ENCODE assay signal across 28 cellular contexts in the genomic region with DNA sequence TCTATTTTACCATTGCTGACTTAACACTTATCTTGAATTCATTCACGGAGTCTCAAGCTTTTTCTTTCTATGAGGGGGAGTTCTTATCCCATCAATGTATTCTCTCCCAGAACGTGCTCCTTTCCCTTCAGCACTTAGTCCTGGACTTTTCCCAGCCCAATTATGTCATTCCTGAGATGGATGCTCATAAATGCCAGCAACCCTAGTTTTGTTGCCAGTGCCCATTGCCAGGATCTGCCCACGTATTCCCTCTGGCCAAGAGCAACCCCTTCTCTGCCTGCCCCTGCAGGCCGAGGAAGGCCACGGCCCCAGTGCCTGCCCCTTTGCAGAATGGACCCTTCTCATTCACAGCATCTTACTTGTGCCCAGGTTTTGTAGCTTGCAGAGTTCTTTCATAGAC.
DNase-seq lines count a peak whose midpoint lies in the region; ATAC-seq, FAIRE-seq and TF ChIP-seq lines count a peak whose summit lies in the region.
"Had no signal": no experiment of that assay in that cellular context is flagged by ENCODE, and none has a peak within 500 bp of the region (broad histone marks: within the 10 kb centered on the region; RNA-seq: fewer than 3 reads in every experiment).

No MANE protein-coding gene starts in this region.

- no peak for TF ChIP-seq CTCF in liver (IDR thresholded peaks at IDR 0.05; ENCODE audit: low read depth, low read length, missing input control)
- TF ChIP-seq CTCF in HepG2 (CRISPR knock-in tag; IDR thresholded peaks at IDR 0.05): no peak
- no peak for TF ChIP-seq CTCF in keratinocyte (optimal IDR thresholded peaks at IDR 0.05 in 1 of 3, IDR thresholded peaks at IDR 0.05 in 1 of 3, conservative IDR thresholded peaks at IDR 0.05 in 1 of 3; ENCODE audit: extremely low read depth in 1 of 3, insufficient read depth in 2 of 3, low read length in 3 of 3)

- no peaks in the 10 kb centered on the region for H3K27me3 ChIP-seq in liver (ENCODE audit: control insufficient read depth in 4 of 4, insufficient read depth in 4 of 4, low read length in 3 of 4)
- H3K27me3 ChIP-seq in HepG2 (ENCODE audit: control insufficient read depth in 1 of 2, insufficient read depth in 2 of 2, low read length in 2 of 2): peaks cover 0 to 5% of the 10 kb centered on the region in 2 experiments; a peak in 2 of 5 replicates
- no peaks in the 10 kb centered on the region for H3K27me3 ChIP-seq in keratinocyte (ENCODE audit: control insufficient read depth, extremely low read depth, insufficient read depth, low read length)
- H3K27me3 ChIP-seq: left lung, tibial nerve had no signal

- H3K4me2 ChIP-seq in HepG2 (ENCODE audit: low read depth, low read length) (no peak overlapping the region), keratinocyte (ENCODE audit: control insufficient read depth, extremely low read depth, insufficient read depth, low read depth, low read length) (no peak overlapping the region)

- no peaks in the 10 kb centered on the region for H3K79me2 ChIP-seq in HepG2 (ENCODE audit: insufficient read depth, low read length)
- no peaks in the 10 kb centered on the region for H3K79me2 ChIP-seq in keratinocyte (ENCODE audit: control insufficient read depth, insufficient read depth, low read length)

- H3K4me1 ChIP-seq in liver (ENCODE audit: control insufficient read depth in 4 of 4, insufficient read depth in 4 of 4, low read length in 3 of 4): peaks cover 3 to 15% (median 5%) of the 10 kb centered on the region in 4 donors
- peaks cover 10% of the 10 kb centered on the region; the same call in 1 of the 2 replicates for H3K4me1 ChIP-seq in HepG2 (ENCODE audit: insufficient read depth, low read length)
- peaks cover 13% of the 10 kb centered on the region for H3K4me1 ChIP-seq in keratinocyte (ENCODE audit: control insufficient read depth, extremely low read depth, insufficient read depth, low read length)
- H3K4me1 ChIP-seq: left lung had no signal

- TF ChIP-seq RAD21 in liver (IDR thresholded peaks at IDR 0.05) (no peak), HepG2 (CRISPR knock-in tag; IDR thresholded peaks at IDR 0.05) (no peak)

- H3K4me1 Mint-ChIP-seq in stimulated activated naive CD8-positive, alpha-beta T cell treated with anti-CD3 and anti-CD28 coated beads, Interleukin-15, amount 100 ng/mL, for 72 hours: no peaks in the 10 kb centered on the region
- H3K4me1 Mint-ChIP-seq: CD4-positive, alpha-beta memory T cell; immature natural killer cell; neural crest cell had no signal

- no peak overlapping the region for H3K4me3 Mint-ChIP-seq in stimulated activated naive CD8-positive, alpha-beta T cell treated with anti-CD3 and anti-CD28 coated beads, Interleukin-15, amount 100 ng/mL, for 72 hours
- H3K4me3 Mint-ChIP-seq: CD4-positive, alpha-beta memory T cell; immature natural killer cell; neural crest cell had no signal

- intact Hi-C loops in HepG2 (cut with micrococcal nuclease; ENCODE audit: unreplicated experiment): no loop called here

- H2AFZ ChIP-seq in HepG2 (ENCODE audit: low read length) (no peak overlapping the region), keratinocyte (ENCODE audit: control insufficient read depth, low read length) (no peak overlapping the region)

- H3K36me3 ChIP-seq in liver (ENCODE audit: control insufficient read depth in 4 of 4, insufficient read depth in 3 of 4, low read depth in 1 of 4, low read length in 3 of 4) (no peaks in the 10 kb centered on the region), HepG2 (replicated peaks in 1 of 2; ENCODE audit: control insufficient read depth in 1 of 2, insufficient read depth in 2 of 2, low read length in 2 of 2) (no peaks in the 10 kb centered on the region), keratinocyte (ENCODE audit: control insufficient read depth in 2 of 2, extremely low read depth in 1 of 2, insufficient read depth in 2 of 2, low read length in 2 of 2) (no peaks in the 10 kb centered on the region)
- H3K36me3 ChIP-seq: left lung, tibial nerve, WERI-Rb-1 had no signal

- FAIRE-seq in HepG2 (lab: Jason Lieb, UNC) (no peak), keratinocyte (lab: Jason Lieb, UNC) (peak; percentile 17)

- CTCF ChIA-PET in HepG2 (lab: Yijun Ruan, JAX; ENCODE audit: low intra/inter-chr PET ratio, low total read pairs): no interaction called here

- TF ChIP-seq POLR2A in HepG2 (IDR thresholded peaks at IDR 0.05; ENCODE audit: insufficient read depth in 1 of 2, low read depth in 2 of 2, low read length in 2 of 2): no peak

- no TSS peak for BruUV-seq in HepG2 (replicated peaks; lab: Mats Ljungman, UMichigan)

- H3K9ac ChIP-seq in liver (ENCODE audit: low read depth in 1 of 2, low read length in 2 of 2) (no peak overlapping the region), HepG2 (ENCODE audit: insufficient read depth, low read depth, low read length) (no peak overlapping the region), keratinocyte (ENCODE audit: control insufficient read depth, extremely low read depth, insufficient read depth, low read length) (no peak overlapping the region)

- 44% methylated on average over 5 of the region's 5 CpGs for WGBS in liver
- 28% methylated on average over 5 of the region's 5 CpGs for WGBS in HepG2 (ENCODE audit: low lambda C conversion rate)

- H4K20me1 ChIP-seq in HepG2 (ENCODE audit: insufficient read depth, low read length): no peaks in the 10 kb centered on the region
- no peaks in the 10 kb centered on the region for H4K20me1 ChIP-seq in keratinocyte (ENCODE audit: control insufficient read depth, extremely low read depth, insufficient read depth, low read length)

- H3K9me3 Mint-ChIP-seq in stimulated activated naive CD8-positive, alpha-beta T cell treated with anti-CD3 and anti-CD28 coated beads, Interleukin-15, amount 100 ng/mL, for 72 hours: no peaks in the 10 kb centered on the region
- H3K9me3 Mint-ChIP-seq: activated T-helper 2 cell treated with anti-CD3 and anti-CD28 coated beads, Interferon-gamma antibody, Interleukin-2, Interleukin-4, amounts not matched to agents 10 μg/mL and 5 μg/mL and 100 μg/mL, durations not matched to agents 14 hours and 24 hours and 36 hours; CD4-positive, alpha-beta memory T cell had no signal

- TF ChIP-seq EP300 in HepG2 (IDR thresholded peaks at IDR 0.05; ENCODE audit: low read depth in 2 of 2, low read length in 2 of 2) (no peak), HepG2 (CRISPR knock-in tag; IDR thresholded peaks at IDR 0.05; ENCODE audit: borderline replicate concordance) (no peak)

- H3K4me3 ChIP-seq in liver (ENCODE audit: low read depth in 1 of 3, low read length in 3 of 3) (no peak overlapping the region), HepG2 (replicated peaks in 1 of 3; ENCODE audit: insufficient read depth in 1 of 3, low read depth in 2 of 3, low read length in 3 of 3) (no peak overlapping the region), keratinocyte (ENCODE audit: control insufficient read depth in 2 of 3, extremely low read depth in 1 of 3, insufficient read depth in 2 of 3, low read depth in 1 of 3, low read length in 3 of 3) (no peak overlapping the region)
- H3K4me3 ChIP-seq: left lung, tibial nerve had no signal

- H3K9me1 ChIP-seq in keratinocyte (ENCODE audit: control insufficient read depth, extremely low read depth, insufficient read depth, low read length): no peaks in the 10 kb centered on the region

- H3K27ac ChIP-seq in liver (ENCODE audit: low read depth in 1 of 2, low read length in 2 of 2) (no peak overlapping the region), HepG2 (ENCODE audit: extremely low read length, insufficient read depth, low read length) (no peak overlapping the region), keratinocyte (ENCODE audit: control insufficient read depth, insufficient read depth, low read length) (no peak overlapping the region)
- H3K27ac ChIP-seq: left lung, tibial nerve, WERI-Rb-1 had no signal

- in situ Hi-C loops in HepG2 (cut with HindIII; ENCODE audit: extremely low pct_ligation_motif_present, low pct_unique_long_range_greater_than_20kb): no loop called here

- H3K27ac Mint-ChIP-seq in stimulated activated naive CD8-positive, alpha-beta T cell treated with anti-CD3 and anti-CD28 coated beads, Interleukin-15, amount 100 ng/mL, for 72 hours: no peak overlapping the region
- H3K27ac Mint-ChIP-seq: activated T-helper 2 cell treated with anti-CD3 and anti-CD28 coated beads, Interferon-gamma antibody, Interleukin-2, Interleukin-4, amounts not matched to agents 10 μg/mL and 5 μg/mL and 100 μg/mL, durations not matched to agents 14 hours and 24 hours and 36 hours; CD4-positive, alpha-beta memory T cell; immature natural killer cell had no signal

- H3K9me3 ChIP-seq in liver (ENCODE audit: control insufficient read depth in 4 of 4, low read length in 3 of 4) (no peaks in the 10 kb centered on the region), HepG2 (ENCODE audit: low read length) (no peaks in the 10 kb centered on the region), keratinocyte (ENCODE audit: control insufficient read depth, low read depth, low read length) (no peaks in the 10 kb centered on the region)
- H3K9me3 ChIP-seq: left lung, tibial nerve had no signal

- POLR2A ChIA-PET in HepG2 (lab: Yijun Ruan, JAX): no interaction called here

- DNase-seq in HepG2 (ENCODE audit: low spot score): no peak
- no peak for DNase-seq in keratinocyte (ENCODE audit: low read depth, low spot score)
- no peak for DNase-seq in stimulated activated naive CD8-positive, alpha-beta T cell treated with anti-CD3 and anti-CD28 coated beads, Interleukin-15, amount 100 ng/mL, for 72 hours
- no peak for DNase-seq in inferior parietal cortex (ENCODE audit: extremely low spot score)
- no peak for DNase-seq in HPDE6-E6E7 (ENCODE audit: extremely low spot score)
- DNase-seq: 8988T; activated CD4-positive, alpha-beta T cell treated with anti-CD3 and anti-CD28 coated beads for 4 hours; activated naive CD4-positive, alpha-beta T cell treated with anti-CD3 and anti-CD28 coated beads, Interleukin-2, amount 50 U/mL, for 16 hours; activated T-cell treated with anti-CD3 and anti-CD28 coated beads for 4 hours; CD4-positive, alpha-beta memory T cell; H7; immature natural killer cell; KG1; left lung; NCI-H1417; NCI-H2029 treated with DMSO at 0.1 percent for 48 hours; NCI-H69; right cardiac atrium; SIG-M5; stimulated activated CD4-positive, alpha-beta T cell treated with anti-CD3 and anti-CD28 coated beads, Interleukin-4, amount 100 ng/mL, for 1 hour; T-helper 9 cell; WERI-Rb-1 had no signal

- ATAC-seq in HepG2: no peak
- ATAC-seq in SK-N-SH treated with all-trans-retinoic acid at 6 μM for 48 hours: peak; percentile 63
- no peak for ATAC-seq in stimulated activated naive CD8-positive, alpha-beta T cell treated with anti-CD3 and anti-CD28 coated beads, Interleukin-15, amount 100 ng/mL, for 72 hours
- no peak for ATAC-seq in GM19351 (IDR thresholded peaks at IDR 0.05; ENCODE audit: unreplicated experiment)
- ATAC-seq: left lung, right cardiac atrium had no signal

- dilution Hi-C loops in keratinocyte (cut with MboI; ENCODE audit: extremely low pct_ligation_motif_present, low sequenced_read_pairs): no loop called here

- H3K27me3 Mint-ChIP-seq in stimulated activated naive CD8-positive, alpha-beta T cell treated with anti-CD3 and anti-CD28 coated beads, Interleukin-15, amount 100 ng/mL, for 72 hours: peaks cover 24% of the 10 kb centered on the region

TF ChIP-seq in liver, 16 proteins besides CTCF, POLR2A, EP300 and RAD21 (continues in another document):
- TF ChIP-seq TAF1 (conservative IDR thresholded peaks at IDR 0.05): no peak

TF ChIP-seq in HepG2, 621 proteins besides CTCF, POLR2A, EP300 and RAD21 (continues in another document):
- TF ChIP-seq ZNF30 (CRISPR knock-in tag; IDR thresholded peaks at IDR 0.05): no peak
